Comparison of ENCODE assay signal across 8 cellular contexts in genomic region chr1:174990382-174990999, GRCh38. TPM values are rescaled to one million over a fixed set of nuclear protein-coding genes. Genes with fewer than 3 reads are reported as not detected.
DNase-seq lines count a peak whose midpoint lies in the region; ATAC-seq and TF ChIP-seq lines count a peak whose summit lies in the region.

No MANE protein-coding gene starts in this region.

- peak overlapping the region; percentile 75 to 83 (median 81) for H3K4me3 Mint-ChIP-seq in T-cell

- peaks cover 24 to 37% (median 28%) of the 10 kb centered on the region in 3 donors for H3K4me1 Mint-ChIP-seq in T-cell

- H3K36me3 Mint-ChIP-seq in T-cell, result peaks cover 38% of the 10 kb centered on the region

- CTCF ChIA-PET in T-cell (lab: Charles Lee) (interaction anchor here (0.8 to 1.6 kb wide), 4 partner anchors 8 to 191 kb away, joined by 3 to 8 read pairs (median 7); partner anchors contain the start of gene CACYBP (in 1 of the 2)), HEK293T (lab: Yijun Ruan, JAX) (interaction anchor here (1.4 kb wide), 1 partner anchor 728 kb away, joined by 3 read pairs; no protein-coding TSS in a partner anchor)

- POLR2A ChIA-PET in T-cell (lab: Charles Lee) (no interaction called here), HEK293T (lab: Yijun Ruan, JAX) (interaction anchor here (1.9 kb wide), 1 partner anchor 9 kb away, joined by 12 read pairs; the partner anchor contains the start of gene CACYBP)

- peak in 3 of 4 experiments; percentile 36 to 78 (median 50) for ATAC-seq in T-cell (replicated peaks in 1 of 4)

- H3K27me3 Mint-ChIP-seq in T-cell, result no peaks in the 10 kb centered on the region

- peak; percentile 80 for DNase-seq in DMS53 treated with DMSO at 0.1 percent for 48 hours (lab: John Stamatoyannopoulos, UW; ENCODE audit: unreplicated experiment)
- DNase-seq in HPDE6-E6E7 (ENCODE audit: extremely low spot score), result peak; percentile 26
- DNase-seq in T-cell, result no peak
- DNase-seq in fibroblast of gingiva (ENCODE audit: low read depth), result peak; percentile 58
- DNase-seq in pons (ENCODE audit: low spot score), result peak; percentile 83
- DNase-seq in HEK293T (ENCODE audit: extremely low spot score), result no peak
- DNase-seq in NCI-H1436 (lab: John Stamatoyannopoulos, UW), result no peak
- no peak for DNase-seq in NCI-H2171 (lab: John Stamatoyannopoulos, UW)

- H3K9me3 Mint-ChIP-seq in T-cell, result no peaks in the 10 kb centered on the region

- H3K27ac Mint-ChIP-seq in T-cell, result peak overlapping the region; percentile 89 to 93

TF ChIP-seq in HEK293T, 16 proteins besides CTCF, POLR2A, EP300 and RAD21:
- no peak for TF ChIP-seq L3MBTL2 (conservative IDR thresholded peaks at IDR 0.05)
- no peak for TF ChIP-seq ZNF384 (IDR thresholded peaks at IDR 0.05)
- TF ChIP-seq SUZ12 (IDR thresholded peaks at IDR 0.05), result no peak
- TF ChIP-seq SP1 (IDR thresholded peaks at IDR 0.05), result no peak
- no peak for TF ChIP-seq CTBP1 (IDR thresholded peaks at IDR 0.05; ENCODE audit: borderline replicate concordance)
- no peak for TF ChIP-seq ELF4 (IDR thresholded peaks at IDR 0.05)
- TF ChIP-seq PKNOX1 (IDR thresholded peaks at IDR 0.05), result no peak

RNA-seq across cellular contexts. Expression of gene CACYBP, which starts 9.3 kb away (rescaled TPM):
- total RNA-seq in T-cell, result 10 to 100 TPM; 60.3 to 91.7 (median 75.8) TPM

RNA-seq across cellular contexts. Expression of gene MRPS14, which starts 32.7 kb away (rescaled TPM):
- total RNA-seq in T-cell, result 10 to 100 TPM; 14.3 to 28.8 (median 25.8) TPM

Comparison
In these comparisons a context has a peak if more than half of its experiments do, and no peak if none do; other contexts are left out.
1. DNase-seq: peak in DMS53 treated with DMSO at 0.1 percent for 48 hours (single experiment), HPDE6-E6E7 (single experiment), fibroblast of gingiva (single experiment) and pons (single experiment); none in T-cell (0 of 34), HEK293T (single experiment), NCI-H1436 (single experiment) and NCI-H2171 (single experiment).